In the genomic region with DNA sequence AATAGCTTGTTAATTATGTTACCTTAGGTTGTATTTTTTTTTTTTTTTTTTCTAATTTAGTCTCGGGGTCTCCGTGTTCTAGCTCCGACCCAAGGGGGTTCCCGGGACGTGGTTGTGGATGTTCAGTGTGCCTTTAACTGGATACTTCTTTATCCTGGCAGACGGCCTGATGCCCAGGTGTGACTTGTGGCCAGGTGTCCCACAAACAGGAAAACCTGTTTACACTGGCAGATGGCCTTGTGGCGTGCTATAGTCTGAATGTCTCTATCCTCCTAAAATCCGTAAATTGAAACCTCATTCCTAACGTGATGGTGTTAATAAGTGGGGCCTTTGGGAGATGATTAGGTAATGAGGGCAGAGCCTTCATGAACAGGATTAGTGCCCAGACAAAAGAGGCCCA, we compare ENCODE assay signal across 25 cellular contexts.
A peak's percentile ranks its signal among the peaks of the same experiment; 100 is the strongest.
DNase-seq lines count a peak whose midpoint lies in the region; TF ChIP-seq lines count a peak whose summit lies in the region.
"Had no signal": no experiment of that assay in that cellular context is flagged by ENCODE, and none has a peak within 500 bp of the region (broad histone marks: within the 10 kb centered on the region; RNA-seq: fewer than 3 reads in every experiment).

No MANE protein-coding gene starts in this region.

- H3K27me3 Mint-ChIP-seq in HFFc6 (ENCODE audit: insufficient read depth) = no peaks in the 10 kb centered on the region
- H3K27me3 Mint-ChIP-seq: activated naive CD8-positive, alpha-beta T cell; naive B cell had no signal

- H3K27ac Mint-ChIP-seq in HFFc6 = no peak overlapping the region
- H3K27ac Mint-ChIP-seq: activated naive CD8-positive, alpha-beta T cell; activated T-helper 17 cell treated with anti-CD3 and anti-CD28 coated beads, Interleukin-2, amount 50 U/mL, for 72 hours; CD4-positive, CD25-positive, alpha-beta regulatory T cell; memory B cell; T-helper 2 cell treated with Interferon-gamma antibody and Interleukin-4, amounts not matched to agents 5 μg/mL and 100 μg/mL, for 36 hours had no signal

- H3K4me3 Mint-ChIP-seq in HFFc6 = peak overlapping the region; percentile 68; the same call in 1 of the 2 replicates
- H3K4me3 Mint-ChIP-seq: activated naive CD8-positive, alpha-beta T cell; activated T-helper 17 cell treated with anti-CD3 and anti-CD28 coated beads, Interleukin-2, amount 50 U/mL, for 72 hours; CD4-positive, CD25-positive, alpha-beta regulatory T cell; memory B cell; T-helper 2 cell treated with Interferon-gamma antibody and Interleukin-4, amounts not matched to agents 5 μg/mL and 100 μg/mL, for 36 hours had no signal

- H3K4me1 Mint-ChIP-seq in HFFc6 (ENCODE audit: low read depth) = no peaks in the 10 kb centered on the region
- H3K4me1 Mint-ChIP-seq: activated T-helper 17 cell treated with anti-CD3 and anti-CD28 coated beads, Interleukin-2, amount 50 U/mL, for 72 hours; CD4-positive, CD25-positive, alpha-beta regulatory T cell; memory B cell; naive B cell had no signal

- no peak for TF ChIP-seq CTCF in HFFc6 (IDR thresholded peaks at IDR 0.05)
- TF ChIP-seq CTCF in WERI-Rb-1 (IDR thresholded peaks at IDR 0.05; ENCODE audit: low read depth, low read length) = no peak

- H3K27me3 ChIP-seq in WERI-Rb-1 (ENCODE audit: insufficient read depth, low read depth, severe bottlenecking) = no peaks in the 10 kb centered on the region
- H3K27me3 ChIP-seq: Peyer's patch, transverse colon had no signal

- H3K9me3 Mint-ChIP-seq in HFFc6 = peaks cover 27% of the 10 kb centered on the region
- H3K9me3 Mint-ChIP-seq: activated T-helper 17 cell treated with anti-CD3 and anti-CD28 coated beads, Interleukin-2, amount 50 U/mL, for 72 hours; naive B cell; T-helper 2 cell treated with Interferon-gamma antibody and Interleukin-4, amounts not matched to agents 5 μg/mL and 100 μg/mL, for 36 hours had no signal

- no peaks in the 10 kb centered on the region for H3K36me3 Mint-ChIP-seq in HFFc6 (ENCODE audit: low read depth)
- H3K36me3 Mint-ChIP-seq: activated naive CD8-positive, alpha-beta T cell; CD4-positive, CD25-positive, alpha-beta regulatory T cell; memory B cell; naive B cell had no signal

- no peak overlapping the region for H3K4me3 ChIP-seq in WERI-Rb-1 (ENCODE audit: low read depth, low read length)
- H3K4me3 ChIP-seq: GM23248, heart right ventricle, Peyer's patch, transverse colon had no signal

- DNase-seq in HFFc6 = no peak
- peak; percentile 98 for DNase-seq in NCI-H2029 treated with DMSO at 0.1 percent for 48 hours (lab: John Stamatoyannopoulos, UW)
- DNase-seq in NCI-H510A (lab: John Stamatoyannopoulos, UW) = peak; percentile 28
- peak; percentile 71 for DNase-seq in SHP77 treated with DMSO at 0.1 percent for 48 hours (lab: John Stamatoyannopoulos, UW)
- no peak for DNase-seq in CD1c-positive myeloid dendritic cell (ENCODE audit: extremely low spot score)
- DNase-seq in WERI-Rb-1 = no peak
- DNase-seq in SW 1271 (lab: John Stamatoyannopoulos, UW) = no peak
- no peak for DNase-seq in SKM-1 (lab: John Stamatoyannopoulos, UW; ENCODE audit: unreplicated experiment)
- DNase-seq: activated CD4-positive, alpha-beta T cell treated with anti-CD3 and anti-CD28 coated beads, Interleukin-2, amount 50 U/mL, for 1 hour; CD4-positive, CD25-positive, alpha-beta regulatory T cell; DMS79; GM23248; heart right ventricle; Karpas-422; left cardiac atrium; naive B cell; NCI-H1436 treated with DMSO at 0.1 percent for 48 hours; Peyer's patch; stimulated activated CD4-positive, alpha-beta T cell treated with anti-CD3 and anti-CD28 coated beads, Interleukin-12 subunit alpha, Interleukin-12 subunit beta, amount 100 ng/mL, for 4 hours; transverse colon had no signal

- no peaks in the 10 kb centered on the region for H3K9me3 ChIP-seq in WERI-Rb-1 (ENCODE audit: severe bottlenecking)
- H3K9me3 ChIP-seq: Peyer's patch, transverse colon had no signal

- no peaks in the 10 kb centered on the region for H3K36me3 ChIP-seq in WERI-Rb-1
- H3K36me3 ChIP-seq: heart right ventricle, Peyer's patch, transverse colon had no signal

- H3K27ac ChIP-seq in WERI-Rb-1 = no peak overlapping the region
- H3K27ac ChIP-seq: epithelial cell of prostate, GM23248, heart right ventricle, Peyer's patch, transverse colon had no signal

Comparison
In these comparisons a context has a peak if more than half of its experiments do, and no peak if none do; other contexts are left out.
1. DNase-seq: peak in NCI-H2029 treated with DMSO at 0.1 percent for 48 hours (single experiment), NCI-H510A (single experiment) and SHP77 treated with DMSO at 0.1 percent for 48 hours (single experiment); none in HFFc6 (single experiment), CD1c-positive myeloid dendritic cell (single experiment), WERI-Rb-1 (single experiment), SW 1271 (0 of 2) and SKM-1 (single experiment).